In genomic region chrX:149950681-149951080, GRCh38 we compare ENCODE assay signal across 9 cellular contexts. TPM values are rescaled to one million over a fixed set of nuclear protein-coding genes. Genes with fewer than 3 reads are reported as not detected.
DNase-seq lines count a peak whose midpoint lies in the region; ATAC-seq lines count a peak whose summit lies in the region.
"Had no signal": no experiment of that assay in that cellular context is flagged by ENCODE, and none has a peak within 500 bp of the region (broad histone marks: within the 10 kb centered on the region; RNA-seq: fewer than 3 reads in every experiment).

No MANE protein-coding gene starts in this region.

- H3K4me1 Mint-ChIP-seq in activated naive CD4-positive, alpha-beta T cell treated with anti-CD3 and anti-CD28 coated beads, Interleukin-2, amount 10 ng/mL, durations not matched to agents 7 days and 5 days = no peaks in the 10 kb centered on the region

- CTCF ChIA-PET in activated naive CD4-positive, alpha-beta T cell treated with anti-CD3 and anti-CD28 coated beads, Interleukin-2, amount 10 ng/mL, durations not matched to agents 7 days and 5 days (lab: Charles Lee) = interaction anchor here (0.8 to 1.8 kb wide), 4 partner anchors 78 to 730 kb away, joined by 3 to 6 read pairs (median 3); no protein-coding TSS in a partner anchor

- peaks cover 15% of the 10 kb centered on the region for H3K36me3 Mint-ChIP-seq in activated naive CD4-positive, alpha-beta T cell treated with anti-CD3 and anti-CD28 coated beads, Interleukin-2, amount 10 ng/mL, durations not matched to agents 7 days and 5 days

- no peak for ATAC-seq in HG03457 (IDR thresholded peaks at IDR 0.05; ENCODE audit: unreplicated experiment)

- no peak overlapping the region for H3K27ac Mint-ChIP-seq in activated naive CD4-positive, alpha-beta T cell treated with anti-CD3 and anti-CD28 coated beads, Interleukin-2, amount 10 ng/mL, durations not matched to agents 7 days and 5 days
- H3K27ac Mint-ChIP-seq: activated naive CD8-positive, alpha-beta T cell treated with anti-CD3 and anti-CD28 coated beads, Interleukin-2, amount 10 ng/mL, durations not matched to agents 7 days and 5 days had no signal

- H3K27me3 Mint-ChIP-seq in activated naive CD4-positive, alpha-beta T cell treated with anti-CD3 and anti-CD28 coated beads, Interleukin-2, amount 10 ng/mL, durations not matched to agents 7 days and 5 days = no peaks in the 10 kb centered on the region
- H3K27me3 Mint-ChIP-seq: activated naive CD8-positive, alpha-beta T cell treated with anti-CD3 and anti-CD28 coated beads, Interleukin-2, amount 10 ng/mL, durations not matched to agents 7 days and 5 days had no signal

- H3K9me3 Mint-ChIP-seq in activated naive CD4-positive, alpha-beta T cell treated with anti-CD3 and anti-CD28 coated beads, Interleukin-2, amount 10 ng/mL, durations not matched to agents 7 days and 5 days = no peaks in the 10 kb centered on the region
- H3K9me3 Mint-ChIP-seq: activated naive CD8-positive, alpha-beta T cell treated with anti-CD3 and anti-CD28 coated beads, Interleukin-2, amount 10 ng/mL, durations not matched to agents 7 days and 5 days had no signal

- DNase-seq in activated naive CD4-positive, alpha-beta T cell treated with anti-CD3 and anti-CD28 coated beads, Interleukin-2, amount 10 ng/mL, durations not matched to agents 7 days and 5 days = peak; percentile 28
- no peak for DNase-seq in activated naive CD4-positive, alpha-beta T cell treated with Interleukin-2 at 50 U/mL for 16 hours
- DNase-seq in NCI-H1694 treated with DMSO at 0.1 percent for 48 hours (lab: John Stamatoyannopoulos, UW) (peak; percentile 21), cerebellar cortex (ENCODE audit: low spot score) (peak; percentile 16), myocyte (ENCODE audit: low read depth) (peak; percentile 54), NCI-H1048 (lab: John Stamatoyannopoulos, UW) (no peak), nucleus accumbens (lab: John Stamatoyannopoulos, UW) (no peak)
- DNase-seq: activated naive CD8-positive, alpha-beta T cell treated with anti-CD3 and anti-CD28 coated beads, Interleukin-2, amount 10 ng/mL, durations not matched to agents 7 days and 5 days had no signal

- no peak overlapping the region for H3K4me3 Mint-ChIP-seq in activated naive CD4-positive, alpha-beta T cell treated with anti-CD3 and anti-CD28 coated beads, Interleukin-2, amount 10 ng/mL, durations not matched to agents 7 days and 5 days
- H3K4me3 Mint-ChIP-seq: activated naive CD8-positive, alpha-beta T cell treated with anti-CD3 and anti-CD28 coated beads, Interleukin-2, amount 10 ng/mL, durations not matched to agents 7 days and 5 days had no signal

RNA-seq across cellular contexts. Expression of gene EOLA2, which starts 12.4 kb away (rescaled TPM):
- 20.2 and 34.6 TPM in 2 replicates for total RNA-seq in myocyte
- 55.4 TPM for polyA plus RNA-seq in myocyte (2012)

RNA-seq across cellular contexts. Expression of gene HSFX4, which starts 21.3 kb away (rescaled TPM):
- not detected in 2 replicates for total RNA-seq in myocyte
- polyA plus RNA-seq in myocyte (2012) = not detected
- total RNA-seq: activated naive CD8-positive, alpha-beta T cell treated with anti-CD3 and anti-CD28 coated beads, Interleukin-2, amount 10 ng/mL, durations not matched to agents 7 days and 5 days had no signal

Comparison
In these comparisons a context has a peak if more than half of its experiments do, and no peak if none do; other contexts are left out.
1. DNase-seq: peak in activated naive CD4-positive, alpha-beta T cell treated with anti-CD3 and anti-CD28 coated beads, Interleukin-2, amount 10 ng/mL, durations not matched to agents 7 days and 5 days (single experiment), NCI-H1694 treated with DMSO at 0.1 percent for 48 hours (single experiment), cerebellar cortex (single experiment) and myocyte (single experiment); none in activated naive CD4-positive, alpha-beta T cell treated with Interleukin-2 at 50 U/mL for 16 hours (single experiment), NCI-H1048 (single experiment) and nucleus accumbens (0 of 56).